30 cellular contexts compared by ENCODE assay signal in the genomic region with DNA sequence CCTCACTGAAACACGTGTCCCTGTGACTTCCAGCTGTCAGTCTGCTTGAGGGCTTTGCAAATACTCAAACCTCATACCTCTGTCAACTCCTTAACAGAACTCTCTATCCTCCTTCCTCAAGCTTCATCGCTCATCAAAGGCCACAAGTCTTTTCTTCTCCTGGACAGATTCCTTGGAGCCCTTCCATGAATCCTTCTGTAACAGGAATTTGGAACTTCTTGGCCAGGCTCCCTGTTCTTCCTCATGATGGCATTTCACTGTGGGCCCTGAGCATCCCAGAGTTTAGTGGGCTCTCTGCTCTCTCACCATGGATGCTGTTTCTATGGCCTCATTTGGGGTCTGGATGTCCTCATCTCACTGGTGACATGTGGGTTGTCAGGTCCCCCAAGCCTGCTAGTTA.
"Had no signal": no experiment of that assay in that cellular context is flagged by ENCODE, and none has a peak within 500 bp of the region (broad histone marks: within the 10 kb centered on the region; RNA-seq: fewer than 3 reads in every experiment).

No MANE protein-coding gene starts in this region.

- H3K27me3 Mint-ChIP-seq: stimulated activated memory B cell treated with anti-CD40 and anti-IgM and Interleukin-4, amounts not matched to agents 10 μg/mL and 1 μg/mL and 100 μg/mL, for 72 hours had no signal

- H3K4me1 ChIP-seq: prostate gland, right atrium auricular region, testis, tibial artery, uterus had no signal

- H3K36me3 Mint-ChIP-seq: naive thymus-derived CD4-positive, alpha-beta T cell; neural progenitor cell; stimulated activated memory B cell treated with anti-CD40 and anti-IgM and Interleukin-4, amounts not matched to agents 10 μg/mL and 1 μg/mL and 100 μg/mL, for 72 hours had no signal

- DNase-seq: dermis blood vessel endothelial cell; effector memory CD4-positive, alpha-beta T cell; foreskin keratinocyte; glutamatergic neuron; heart right ventricle; hippocampal formation; left cardiac atrium; left lung; mesenchymal stem cell; midbrain; naive thymus-derived CD4-positive, alpha-beta T cell; sigmoid colon; stimulated activated CD4-positive, alpha-beta T cell treated with anti-CD3 and anti-CD28 coated beads, Interleukin-4, amount 100 ng/mL, for 4 hours; stimulated activated naive CD8-positive, alpha-beta T cell treated with anti-CD3 and anti-CD28 coated beads, Interleukin-15, Interleukin-2, amounts not matched to agents 100 U/mL and 50 U/mL, for 24 hours; substantia nigra; testis; tibial artery; upper lobe of left lung; uterus had no signal

- H3K4me3 ChIP-seq: coronary artery, heart right ventricle, left lung, neural progenitor cell, prostate gland, right atrium auricular region, sigmoid colon, skin epidermis, spleen, testis, tibial artery, upper lobe of left lung, uterus had no signal

- H3K4me2 ChIP-seq: neural progenitor cell had no signal

- H3K27me3 ChIP-seq: neural progenitor cell, right atrium auricular region, sigmoid colon, testis, tibial artery, upper lobe of left lung, uterus had no signal

- FAIRE-seq: endometrium, islet of Langerhans had no signal

- H3K9ac ChIP-seq: neural progenitor cell, parathyroid adenoma had no signal

- H3K4me3 Mint-ChIP-seq: naive thymus-derived CD4-positive, alpha-beta T cell; nephron; neural progenitor cell; stimulated activated memory B cell treated with anti-CD40 and anti-IgM and Interleukin-4, amounts not matched to agents 10 μg/mL and 1 μg/mL and 100 μg/mL, for 72 hours had no signal

- H3K9me3 Mint-ChIP-seq: naive thymus-derived CD4-positive, alpha-beta T cell; nephron; neural progenitor cell; stimulated activated memory B cell treated with anti-CD40 and anti-IgM and Interleukin-4, amounts not matched to agents 10 μg/mL and 1 μg/mL and 100 μg/mL, for 72 hours had no signal

- H3K27ac Mint-ChIP-seq: naive thymus-derived CD4-positive, alpha-beta T cell; neural progenitor cell; stimulated activated memory B cell treated with anti-CD40 and anti-IgM and Interleukin-4, amounts not matched to agents 10 μg/mL and 1 μg/mL and 100 μg/mL, for 72 hours had no signal

- H3K9me3 ChIP-seq: heart right ventricle, left lung, prostate gland, right atrium auricular region, sigmoid colon, spleen, testis, tibial artery, upper lobe of left lung, uterus had no signal

- H3K79me2 ChIP-seq: parathyroid adenoma had no signal

- H2AFZ ChIP-seq: neural progenitor cell, parathyroid adenoma had no signal

- H3K27ac ChIP-seq: coronary artery, foreskin keratinocyte, heart right ventricle, left lung, neural progenitor cell, parathyroid adenoma, prostate gland, right atrium auricular region, skin epidermis, spleen, testis, tibial artery, upper lobe of left lung, uterus had no signal

- H3K36me3 ChIP-seq: heart right ventricle, left lung, neural progenitor cell, prostate gland, right atrium auricular region, sigmoid colon, spleen, tibial artery, upper lobe of left lung, uterus had no signal
